ENCODE assay signal across 14 cellular contexts in the genomic region with DNA sequence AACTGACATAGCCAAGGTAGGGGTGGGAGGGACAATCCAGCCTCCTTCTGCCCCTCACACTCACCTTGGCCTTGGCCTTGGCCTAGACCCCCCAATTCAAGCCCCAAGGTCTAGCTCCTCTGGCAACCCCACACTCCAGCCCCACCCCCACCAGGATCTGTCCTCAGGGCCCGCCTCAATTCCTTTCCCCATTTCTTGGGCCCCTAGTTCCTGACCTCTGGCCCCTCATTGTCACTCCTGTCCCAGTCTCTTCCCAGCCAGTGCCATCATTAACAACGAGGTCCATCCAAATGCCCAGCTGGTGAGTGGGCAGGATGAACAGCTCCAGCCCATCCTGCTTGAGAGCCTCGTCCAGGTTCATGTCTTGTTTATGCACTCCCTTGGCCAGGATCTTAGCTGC.
"Had no signal": no experiment of that assay in that cellular context is flagged by ENCODE, and none has a peak within 500 bp of the region (broad histone marks: within the 10 kb centered on the region; RNA-seq: fewer than 3 reads in every experiment).

No MANE protein-coding gene starts in this region.

- H3K27ac ChIP-seq: coronary artery, esophagus squamous epithelium, right lobe of liver, thoracic aorta had no signal

- H3K36me3 Mint-ChIP-seq: natural killer cell had no signal

- DNase-seq: activated CD4-positive, alpha-beta T cell treated with anti-CD3 and anti-CD28 coated beads for 36 hours; activated CD8-positive, alpha-beta memory T cell treated with anti-CD3 and anti-CD28 coated beads, Interleukin-2, amount 50 U/mL, for 48 hours; activated CD8-positive, alpha-beta T cell treated with anti-CD3 and anti-CD28 coated beads, Interleukin-2, amount 10 ng/mL, durations not matched to agents 7 days and 5 days; caudate nucleus; effector CD4-positive, alpha-beta T cell; esophagus squamous epithelium; hypothalamus; kidney; left ventricle myocardium inferior; natural killer cell; right lobe of liver; stimulated activated CD4-positive, alpha-beta T cell treated with anti-CD3 and anti-CD28 coated beads, Interleukin-1b, Interleukin-23, amount 100 ng/mL, for 48 hours had no signal

- H3K9me3 Mint-ChIP-seq: natural killer cell had no signal

- H3K27me3 Mint-ChIP-seq: activated CD4-positive, alpha-beta T cell treated with anti-CD3 and anti-CD28 coated beads for 36 hours had no signal

- H3K4me3 Mint-ChIP-seq: activated CD4-positive, alpha-beta T cell treated with anti-CD3 and anti-CD28 coated beads for 36 hours; activated CD8-positive, alpha-beta T cell treated with anti-CD3 and anti-CD28 coated beads, Interleukin-2, amount 10 ng/mL, durations not matched to agents 7 days and 5 days; natural killer cell had no signal

- H3K9me3 ChIP-seq: esophagus squamous epithelium, left ventricle myocardium inferior, right lobe of liver, thoracic aorta had no signal

- H3K36me3 ChIP-seq: esophagus squamous epithelium, left ventricle myocardium inferior, right lobe of liver, thoracic aorta had no signal

- H3K27me3 ChIP-seq: esophagus squamous epithelium, right lobe of liver had no signal

- H3K4me3 ChIP-seq: coronary artery, esophagus squamous epithelium, left ventricle myocardium inferior, right lobe of liver, thoracic aorta had no signal

- ATAC-seq: activated CD4-positive, alpha-beta T cell treated with anti-CD3 and anti-CD28 coated beads for 36 hours; activated CD8-positive, alpha-beta T cell treated with anti-CD3 and anti-CD28 coated beads, Interleukin-2, amount 10 ng/mL, durations not matched to agents 7 days and 5 days; natural killer cell had no signal
